ENCODE assay signal across 8 cellular contexts in the genomic region with DNA sequence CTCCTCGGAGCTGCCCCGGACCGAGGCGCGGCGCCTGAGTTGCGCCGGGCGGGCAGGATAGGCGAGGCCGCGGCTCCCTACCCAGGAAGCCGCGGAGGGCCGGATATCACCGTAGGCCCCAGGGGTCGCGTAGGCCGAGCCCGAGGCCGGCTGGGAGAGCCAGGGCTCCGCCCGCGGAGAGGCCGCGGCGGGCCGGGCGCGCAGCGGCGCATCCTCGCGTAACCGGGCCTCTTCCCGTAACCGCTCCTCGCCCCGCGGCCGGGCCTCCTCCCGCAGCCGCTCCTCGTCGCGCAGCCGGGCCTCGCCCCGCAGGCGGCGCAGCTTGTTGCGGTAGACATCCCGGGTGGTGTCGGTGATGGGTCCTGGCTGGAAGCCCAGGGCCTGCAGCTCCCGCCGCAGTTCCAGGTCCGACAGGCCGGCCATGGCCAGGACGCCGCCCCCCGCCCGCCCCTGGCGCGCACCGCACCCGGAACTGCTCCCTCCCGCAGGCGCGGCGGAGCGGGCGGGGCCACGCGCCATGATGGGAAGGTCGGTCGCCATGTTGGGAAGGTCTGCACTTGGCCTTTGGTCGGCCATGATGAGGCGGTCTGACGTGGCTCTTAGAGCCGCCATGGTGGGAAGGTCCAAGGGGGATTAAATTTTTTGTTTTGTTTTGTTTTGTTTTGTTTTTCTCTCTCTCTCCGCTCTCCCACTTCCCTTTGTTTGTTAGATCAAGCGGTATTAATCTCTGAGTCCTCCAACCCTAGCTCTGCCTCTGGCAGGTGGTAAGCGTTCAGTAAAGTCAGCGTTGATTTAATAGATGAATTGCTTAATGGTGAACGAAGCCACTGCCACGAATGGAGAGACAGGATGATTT. TPM values are rescaled to one million over a fixed set of nuclear protein-coding genes. Genes with fewer than 3 reads are reported as not detected.
A peak's percentile ranks its signal among the peaks of the same experiment; 100 is the strongest.
DNase-seq lines count a peak whose midpoint lies in the region; ATAC-seq lines count a peak whose summit lies in the region.

A gene (minus strand): TSS at position 437 of the 856 bp plus-strand sequence. CDS start 14 bp downstream, at position 423.

- no peaks in the 10 kb centered on the region for H3K9me3 Mint-ChIP-seq in CD8-positive, alpha-beta memory T cell
- H3K9me3 Mint-ChIP-seq in memory B cell: no peaks in the 10 kb centered on the region

- H3K9me3 ChIP-seq in CD8-positive, alpha-beta memory T cell (ENCODE audit: low read length): no peaks in the 10 kb centered on the region
- H3K9me3 ChIP-seq in effector memory CD4-positive, alpha-beta T cell (ENCODE audit: control insufficient read depth, low read length): no peaks in the 10 kb centered on the region

- no peaks in the 10 kb centered on the region for H3K27me3 ChIP-seq in CD8-positive, alpha-beta memory T cell (ENCODE audit: insufficient read depth, low read length, poor library complexity, severe bottlenecking)
- no peaks in the 10 kb centered on the region for H3K27me3 ChIP-seq in effector memory CD4-positive, alpha-beta T cell (replicated peaks; ENCODE audit: control insufficient read depth, insufficient read depth, low read length, poor library complexity, severe bottlenecking)

- POLR2A ChIA-PET in CD8-positive, alpha-beta memory T cell (lab: Charles Lee): interaction anchor here (0.5 to 2.0 kb wide), 6 partner anchors 9 to 856 kb away, joined by 3 to 7 read pairs (median 3); no protein-coding TSS in a partner anchor
- POLR2A ChIA-PET in activated CD8-positive, alpha-beta memory T cell treated with anti-CD3 and anti-CD28 coated beads for 36 hours (lab: Charles Lee): interaction anchor here (0.6 kb wide), 1 partner anchor 213 kb away, joined by 4 read pairs; no protein-coding TSS in a partner anchor

- peaks cover 32% of the 10 kb centered on the region for H3K4me1 ChIP-seq in CD8-positive, alpha-beta memory T cell (ENCODE audit: insufficient read depth, low read length)
- peaks cover 20% of the 10 kb centered on the region for H3K4me1 ChIP-seq in effector memory CD4-positive, alpha-beta T cell (ENCODE audit: control insufficient read depth, insufficient read depth, low read length, poor library complexity, severe bottlenecking)

- H3K4me3 ChIP-seq in CD8-positive, alpha-beta memory T cell (ENCODE audit: low read length): peak within 1 kb of the TSS; percentile 57
- H3K4me3 ChIP-seq in effector memory CD4-positive, alpha-beta T cell (ENCODE audit: insufficient read depth, low read depth, low read length, poor library complexity, severe bottlenecking): peak within 1 kb of the TSS; percentile 84

- peak; percentile 83 to 93 (median 87) for DNase-seq in CD8-positive, alpha-beta memory T cell
- DNase-seq in HS-5 (ENCODE audit: low read depth): peak; percentile 68
- DNase-seq in NOMO-1 (lab: John Stamatoyannopoulos, UW; ENCODE audit: unreplicated experiment in 2 of 2): peak; percentile 77 to 93
- peak; percentile 77 to 86 (median 84) for DNase-seq in effector memory CD4-positive, alpha-beta T cell
- peak; percentile 93 to 97 for DNase-seq in memory B cell (ENCODE audit: low spot score in 2 of 2)
- DNase-seq in stimulated activated CD8-positive, alpha-beta memory T cell treated with anti-CD3 and anti-CD28 coated beads, Interleukin-12 subunit alpha, Interleukin-12 subunit beta, amount 100 ng/mL, for 1 hour (ENCODE audit: low read depth): peak; percentile 88

- H3K4me1 Mint-ChIP-seq in CD8-positive, alpha-beta memory T cell: peaks cover 48 to 56% (median 53%) of the 10 kb centered on the region in 3 donors
- peaks cover 37% of the 10 kb centered on the region for H3K4me1 Mint-ChIP-seq in memory B cell

- CTCF ChIA-PET in CD8-positive, alpha-beta memory T cell (lab: Charles Lee): interaction anchor here (0.6 to 3.5 kb wide), 6 partner anchors 8 to 266 kb away, joined by 3 to 20 read pairs (median 3); no protein-coding TSS in a partner anchor
- CTCF ChIA-PET in activated CD8-positive, alpha-beta memory T cell treated with anti-CD3 and anti-CD28 coated beads for 36 hours (lab: Charles Lee): interaction anchor here (0.6 to 0.9 kb wide), 2 partner anchors 12 to 77 kb away, joined by 3 read pairs; a partner anchor contains a TSS

- peaks cover 0 to 39% (median 0%) of the 10 kb centered on the region in 3 donors for H3K36me3 Mint-ChIP-seq in CD8-positive, alpha-beta memory T cell
- peaks cover 3% of the 10 kb centered on the region for H3K36me3 Mint-ChIP-seq in memory B cell

- H3K27ac Mint-ChIP-seq in CD8-positive, alpha-beta memory T cell: peak within 1 kb of the TSS; percentile 94 to 99 (median 98)
- peak within 1 kb of the TSS; percentile 93 for H3K27ac Mint-ChIP-seq in memory B cell

- peak within 1 kb of the TSS; percentile 89 for H3K27ac ChIP-seq in CD8-positive, alpha-beta memory T cell (ENCODE audit: low read depth, low read length)
- H3K27ac ChIP-seq in effector memory CD4-positive, alpha-beta T cell (ENCODE audit: insufficient read depth, low read length, poor library complexity, severe bottlenecking): peak within 1 kb of the TSS; percentile 92

- peak; percentile 67 for ATAC-seq in GM19468 (IDR thresholded peaks at IDR 0.05; ENCODE audit: extremely low read depth, unreplicated experiment)
- ATAC-seq in memory B cell (ENCODE audit: low read depth): peak; percentile 90

- peaks cover 16% of the 10 kb centered on the region for H3K36me3 ChIP-seq in CD8-positive, alpha-beta memory T cell (ENCODE audit: insufficient read depth, low read length)
- H3K36me3 ChIP-seq in effector memory CD4-positive, alpha-beta T cell (ENCODE audit: control insufficient read depth, insufficient read depth, low read length): peaks cover 17% of the 10 kb centered on the region

- H3K27me3 Mint-ChIP-seq in CD8-positive, alpha-beta memory T cell: no peaks in the 10 kb centered on the region
- H3K27me3 Mint-ChIP-seq in memory B cell: no peaks in the 10 kb centered on the region

- peak within 1 kb of the TSS; percentile 90 to 99 (median 96) for H3K4me3 Mint-ChIP-seq in CD8-positive, alpha-beta memory T cell
- peak within 1 kb of the TSS; percentile 95 for H3K4me3 Mint-ChIP-seq in memory B cell

RNA-seq across cellular contexts. Expression of the gene that starts here (rescaled TPM):
- 10 to 100 TPM; 51.8 to 55.5 TPM for total RNA-seq in CD8-positive, alpha-beta memory T cell
- 45.4 TPM for polyA plus RNA-seq in CD8-positive, alpha-beta memory T cell
- 10 to 100 TPM; 45.6 to 48.1 TPM for total RNA-seq in activated CD8-positive, alpha-beta memory T cell treated with anti-CD3 and anti-CD28 coated beads for 36 hours

Comparison
In these comparisons a context has a peak if more than half of its experiments do, and no peak if none do; other contexts are left out.
1. Peak in every context shown above with its lines: DNase-seq, ATAC-seq, H3K4me3 ChIP-seq and H3K27ac ChIP-seq.